15 cellular contexts compared by ENCODE assay signal in the genomic region with DNA sequence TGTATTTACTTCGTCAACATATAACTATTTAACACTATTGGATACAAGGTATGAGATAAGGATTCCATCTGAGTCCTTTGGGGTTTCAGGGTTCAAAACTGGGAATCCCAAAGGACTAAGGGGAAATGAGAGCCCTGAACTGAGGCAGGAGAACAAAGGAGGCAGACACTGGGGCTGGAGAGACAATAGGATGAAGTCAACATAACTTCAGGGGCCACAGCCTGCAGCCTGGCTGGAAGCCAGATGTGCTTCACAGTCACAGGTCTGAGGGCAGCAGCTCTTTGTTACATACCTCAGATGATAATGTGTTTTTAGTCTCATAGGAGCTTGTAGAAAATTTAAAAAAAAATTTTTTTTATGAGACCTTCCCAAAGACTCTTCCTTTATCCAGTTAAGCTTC.
DNase-seq lines count a peak whose midpoint lies in the region; ATAC-seq and TF ChIP-seq lines count a peak whose summit lies in the region.
"Had no signal": no experiment of that assay in that cellular context is flagged by ENCODE, and none has a peak within 500 bp of the region (broad histone marks: within the 10 kb centered on the region; RNA-seq: fewer than 3 reads in every experiment).

No MANE protein-coding gene starts in this region.

- peaks cover 13% of the 10 kb centered on the region for H3K4me1 Mint-ChIP-seq in chondrocyte (ENCODE audit: low read depth)
- H3K4me1 Mint-ChIP-seq: activated CD4-positive, alpha-beta memory T cell treated with anti-CD3 and anti-CD28 coated beads, Interleukin-2, amount 10 ng/mL, durations not matched to agents 7 days and 5 days; B cell had no signal

- no peak overlapping the region for H3K27ac Mint-ChIP-seq in chondrocyte (ENCODE audit: unreplicated experiment)
- H3K27ac Mint-ChIP-seq: activated CD4-positive, alpha-beta memory T cell treated with anti-CD3 and anti-CD28 coated beads, Interleukin-2, amount 10 ng/mL, durations not matched to agents 7 days and 5 days; B cell had no signal

- peaks cover 3% of the 10 kb centered on the region for H3K36me3 Mint-ChIP-seq in chondrocyte (ENCODE audit: low read depth)

- H3K4me3 Mint-ChIP-seq in chondrocyte (ENCODE audit: unreplicated experiment), result no peak overlapping the region
- H3K4me3 Mint-ChIP-seq: activated CD4-positive, alpha-beta memory T cell treated with anti-CD3 and anti-CD28 coated beads, Interleukin-2, amount 10 ng/mL, durations not matched to agents 7 days and 5 days; B cell had no signal

- TF ChIP-seq CTCF in chondrocyte (IDR thresholded peaks at IDR 0.05), result no peak

- peaks cover 3% of the 10 kb centered on the region for H3K9me3 Mint-ChIP-seq in chondrocyte (ENCODE audit: low read depth)
- H3K9me3 Mint-ChIP-seq: activated CD4-positive, alpha-beta memory T cell treated with anti-CD3 and anti-CD28 coated beads, Interleukin-2, amount 10 ng/mL, durations not matched to agents 7 days and 5 days had no signal

- ATAC-seq in HG02973 (IDR thresholded peaks at IDR 0.05; ENCODE audit: unreplicated experiment), result no peak
- ATAC-seq: HCT116; stimulated activated naive CD8-positive, alpha-beta T cell treated with anti-CD3 and anti-CD28 coated beads, Interleukin-15, Interleukin-2, amounts not matched to agents 100 U/mL and 50 U/mL, for 24 hours had no signal

- no peaks in the 10 kb centered on the region for H3K27me3 Mint-ChIP-seq in chondrocyte (ENCODE audit: low read depth)
- H3K27me3 Mint-ChIP-seq: activated CD4-positive, alpha-beta memory T cell treated with anti-CD3 and anti-CD28 coated beads, Interleukin-2, amount 10 ng/mL, durations not matched to agents 7 days and 5 days; B cell had no signal

- DNase-seq in COR-L47 (lab: John Stamatoyannopoulos, UW) (peak; percentile 75), HK-2 (ENCODE audit: unreplicated experiment) (peak; percentile 19), SHP77 (lab: John Stamatoyannopoulos, UW) (peak; percentile 59 to 64), glomerular visceral epithelial cell (ENCODE audit: extremely low spot score) (peak; percentile 51), NCI-H128 (lab: John Stamatoyannopoulos, UW; ENCODE audit: unreplicated experiment) (no peak), chondrocyte (ENCODE audit: low spot score) (no peak)
- no peak for DNase-seq in activated effector memory CD4-positive, alpha-beta T cell treated with anti-CD3 and anti-CD28 coated beads, Interleukin-2, amount 50 U/mL, for 16 hours
- DNase-seq: activated CD4-positive, alpha-beta memory T cell treated with anti-CD3 and anti-CD28 coated beads, Interleukin-2, amount 10 ng/mL, durations not matched to agents 7 days and 5 days; cerebellar nuclear complex; DND-41; NCI-H1436; stimulated activated naive CD8-positive, alpha-beta T cell treated with anti-CD3 and anti-CD28 coated beads, Interleukin-15, Interleukin-2, amounts not matched to agents 100 U/mL and 50 U/mL, for 24 hours had no signal

Comparison
In these comparisons a context has a peak if more than half of its experiments do, and no peak if none do; other contexts are left out.
1. DNase-seq: peak in COR-L47 (single experiment), HK-2 (single experiment), SHP77 (2 of 2) and glomerular visceral epithelial cell (single experiment); none in NCI-H128 (single experiment), activated effector memory CD4-positive, alpha-beta T cell treated with anti-CD3 and anti-CD28 coated beads, Interleukin-2, amount 50 U/mL, for 16 hours (single experiment) and chondrocyte (single experiment).